Comparison of ENCODE assay signal across 9 cellular contexts in the genomic region with DNA sequence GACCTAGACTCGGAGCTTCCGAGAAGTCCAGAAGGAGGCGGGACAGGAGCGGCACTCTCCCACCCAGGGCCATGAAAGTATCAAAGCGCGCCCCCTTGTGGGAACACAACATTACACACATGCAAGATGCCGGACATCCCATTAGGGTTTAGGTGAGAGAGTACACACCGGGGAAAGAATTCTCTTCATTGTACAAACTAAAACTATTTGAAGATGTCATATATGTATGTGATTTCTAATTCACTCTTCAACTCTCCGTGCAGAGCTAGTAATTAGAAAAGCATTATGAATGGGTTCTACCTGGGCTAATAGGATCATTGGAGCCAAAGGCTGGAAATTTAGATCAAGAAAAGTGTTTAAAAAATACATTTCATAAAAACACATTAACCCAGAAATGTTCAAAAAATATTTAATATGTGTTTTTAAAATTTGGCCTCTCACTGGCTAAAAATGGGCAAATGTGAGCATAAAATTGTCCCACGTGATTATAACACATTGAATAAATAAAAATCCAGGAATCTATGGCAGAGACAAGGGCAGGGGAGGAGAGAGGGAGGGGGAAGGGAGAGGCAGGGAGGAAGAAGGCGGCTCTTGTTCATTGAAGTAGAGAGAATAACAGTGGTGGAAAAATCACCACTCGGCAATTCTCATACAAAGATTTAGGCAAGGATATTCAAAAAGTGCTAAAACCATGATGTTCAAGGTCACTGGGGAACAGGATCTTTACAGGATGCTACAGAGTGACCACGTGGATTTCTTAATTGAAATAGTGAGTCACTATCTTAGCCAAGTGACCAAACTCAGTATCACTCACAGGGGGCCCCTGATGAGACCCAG. TPM values are rescaled to one million over a fixed set of nuclear protein-coding genes. Genes with fewer than 3 reads are reported as not detected.
DNase-seq lines count a peak whose midpoint lies in the region; ATAC-seq, FAIRE-seq and TF ChIP-seq lines count a peak whose summit lies in the region.
"Had no signal": no experiment of that assay in that cellular context is flagged by ENCODE, and none has a peak within 500 bp of the region (broad histone marks: within the 10 kb centered on the region; RNA-seq: fewer than 3 reads in every experiment).

No MANE protein-coding gene starts in this region.

- no peaks in the 10 kb centered on the region for H3K9me1 ChIP-seq in endothelial cell of umbilical vein (replicated peaks; ENCODE audit: control insufficient read depth, extremely low read depth, insufficient read depth, low read length)

- CTCF ChIA-PET in endothelial cell of umbilical vein (lab: Charles Lee), result interaction anchor here (0.6 to 2.2 kb wide), 15 partner anchors 9 to 448 kb away, joined by 3 to 14 read pairs (median 5); no protein-coding TSS in a partner anchor

- H3K27ac ChIP-seq in Peyer's patch, result no peak overlapping the region
- H3K27ac ChIP-seq in endothelial cell of umbilical vein (ENCODE audit: insufficient read depth, low read depth, low read length), result no peak overlapping the region

- H3K9ac ChIP-seq in endothelial cell of umbilical vein (replicated peaks; ENCODE audit: extremely low read depth, insufficient read depth, low read length), result no peak overlapping the region

- BruUV-seq in endothelial cell of umbilical vein (replicated peaks; lab: Mats Ljungman, UMichigan), result no TSS peak

- H3K4me2 ChIP-seq in endothelial cell of umbilical vein (ENCODE audit: insufficient read depth, low read length), result no peak overlapping the region

- no peak overlapping the region for H2AFZ ChIP-seq in endothelial cell of umbilical vein (ENCODE audit: low read depth, low read length)

- peak in 4 of 6 experiments; percentile 17 to 34 (median 24) for TF ChIP-seq CTCF in Peyer's patch (IDR thresholded peaks at IDR 0.05)
- peak; percentile 67 to 77 for TF ChIP-seq CTCF in endothelial cell of umbilical vein (IDR thresholded peaks at IDR 0.05; ENCODE audit: extremely low read depth in 1 of 2, insufficient read depth in 1 of 2, low read depth in 1 of 2, low read length in 2 of 2)

- peak; percentile 90 for FAIRE-seq in endothelial cell of umbilical vein (lab: Jason Lieb, UNC)
- FAIRE-seq: endometrium had no signal

- peak; percentile 21 for DNase-seq in stimulated activated CD4-positive, alpha-beta T cell treated with anti-CD3 and anti-CD28 coated beads, Interleukin-15, amount 100 ng/mL, for 24 hours
- DNase-seq in stimulated activated CD4-positive, alpha-beta T cell treated with anti-CD3 and anti-CD28 coated beads, Interleukin-12 subunit alpha, Interleukin-12 subunit beta, amount 100 ng/mL, for 4 hours, result no peak
- DNase-seq in Peyer's patch, result peak in 2 of 3 donors; percentile 28 to 58
- DNase-seq in endothelial cell of umbilical vein (ENCODE audit: low read depth, low spot score), result peak; percentile 67
- peak; percentile 13 for DNase-seq in myocyte (ENCODE audit: low read depth)
- DNase-seq in NCI-H1092 (lab: John Stamatoyannopoulos, UW), result no peak

- H3K4me1 ChIP-seq in Peyer's patch (no peaks in the 10 kb centered on the region), endothelial cell of umbilical vein (ENCODE audit: control insufficient read depth, extremely low read depth, insufficient read depth, low read length) (peaks cover 2% of the 10 kb centered on the region)

- TF ChIP-seq POLR2A in Peyer's patch (IDR thresholded peaks at IDR 0.05) (no peak), endothelial cell of umbilical vein (IDR thresholded peaks at IDR 0.05; ENCODE audit: low read depth, low read length) (no peak)

- H3K9me3 ChIP-seq in Peyer's patch (no peaks in the 10 kb centered on the region), endothelial cell of umbilical vein (replicated peaks; ENCODE audit: control insufficient read depth, insufficient read depth, low read length) (no peaks in the 10 kb centered on the region)

- H3K36me3 ChIP-seq in Peyer's patch (peaks cover 0 to 69% (median 0%) of the 10 kb centered on the region in 3 donors), endothelial cell of umbilical vein (ENCODE audit: control insufficient read depth in 2 of 2, extremely low read depth in 1 of 2, insufficient read depth in 2 of 2, low read length in 2 of 2) (peaks cover 6 to 20% of the 10 kb centered on the region in 2 experiments)

- dilution Hi-C loops in endothelial cell of umbilical vein (cut with MboI; ENCODE audit: extremely low pct_ligation_motif_present, low sequenced_read_pairs), result no loop called here

- H3K79me2 ChIP-seq in endothelial cell of umbilical vein (ENCODE audit: control insufficient read depth, insufficient read depth, low read length), result no peaks in the 10 kb centered on the region

- POLR2A ChIA-PET in endothelial cell of umbilical vein (lab: Charles Lee), result no interaction called here

- ATAC-seq in GM21717 (IDR thresholded peaks at IDR 0.05; ENCODE audit: unreplicated experiment) (no peak), HG02852 (IDR thresholded peaks at IDR 0.05; ENCODE audit: unreplicated experiment) (no peak)

- intact Hi-C loops in endothelial cell of umbilical vein (cut with micrococcal nuclease), result loop anchor here (1.0 to 10.0 kb wide), 3 partner anchors 126 to 448 kb away; partner anchors contain the start of gene FBXW8

- no peak overlapping the region for H3K4me3 ChIP-seq in Peyer's patch
- no peak overlapping the region for H3K4me3 ChIP-seq in endothelial cell of umbilical vein (replicated peaks in 1 of 3; ENCODE audit: insufficient read depth in 1 of 3, low read depth in 1 of 3, low read length in 3 of 3)

- H3K27me3 ChIP-seq in Peyer's patch, result no peaks in the 10 kb centered on the region
- H3K27me3 ChIP-seq in endothelial cell of umbilical vein (ENCODE audit: control insufficient read depth in 2 of 2, insufficient read depth in 2 of 2, low read length in 2 of 2), result no peaks in the 10 kb centered on the region

- no peaks in the 10 kb centered on the region for H4K20me1 ChIP-seq in endothelial cell of umbilical vein (replicated peaks; ENCODE audit: control insufficient read depth, extremely low read depth, insufficient read depth, low read length)

TF ChIP-seq in endothelial cell of umbilical vein, 7 proteins besides CTCF, POLR2A, EP300 and RAD21:
- no peak for TF ChIP-seq GATA2 (IDR thresholded peaks at IDR 0.05; ENCODE audit: insufficient read depth, insufficient read length, low read depth, low read length)
- TF ChIP-seq JUN (IDR thresholded peaks at IDR 0.05; ENCODE audit: borderline replicate concordance, insufficient read depth, insufficient read length, low read depth), result no peak
- TF ChIP-seq, protein P1, sequence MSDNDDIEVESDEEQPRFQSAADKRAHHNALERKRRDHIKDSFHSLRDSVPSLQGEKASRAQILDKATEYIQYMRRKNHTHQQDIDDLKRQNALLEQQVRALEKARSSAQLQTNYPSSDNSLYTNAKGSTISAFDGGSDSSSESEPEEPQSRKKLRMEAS (IDR thresholded peaks at IDR 0.05; ENCODE audit: insufficient read depth, insufficient read length), result no peak
- TF ChIP-seq MYC (IDR thresholded peaks at IDR 0.05; ENCODE audit: low read depth, low read length), result no peak
- no peak for TF ChIP-seq FOS (IDR thresholded peaks at IDR 0.05; ENCODE audit: borderline replicate concordance, insufficient read depth, low read length)
- no peak for TF ChIP-seq POLR2AphosphoS5 (IDR thresholded peaks at IDR 0.05; ENCODE audit: insufficient read depth, low read depth, low read length)
- no peak for TF ChIP-seq EZH2 (IDR thresholded peaks at IDR 0.05; ENCODE audit: borderline replicate concordance, low read depth, low read length, severe bottlenecking)

RNA-seq across cellular contexts. Expression of gene FBXO21, which starts 38.9 kb away (rescaled TPM):
- total RNA-seq in Peyer's patch (100 to 1,000 TPM in 1 of 4 donors, 10 to 100 TPM in 3; 42.5 to 115 (median 68.8) TPM), endothelial cell of umbilical vein (41.6 and 41.7 TPM in 2 replicates), myocyte (38.4 and 67.4 TPM in 2 replicates)
- polyA plus RNA-seq in endothelial cell of umbilical vein, result 66.7 and 80.6 TPM in 2 replicates
- polyA plus RNA-seq in endothelial cell of umbilical vein (2011; cell fraction: cytosol; rRNA removed), result 20.1 and 27.5 TPM in 2 replicates
- polyA plus RNA-seq in endothelial cell of umbilical vein (2011; cell fraction: nucleus; rRNA removed), result 21.3 and 35.7 TPM in 2 replicates
- 26.1 and 26.6 TPM in 2 replicates for polyA plus RNA-seq in endothelial cell of umbilical vein (2012)
- 115 and 128 TPM in 2 replicates for polyA minus RNA-seq in endothelial cell of umbilical vein
- polyA minus RNA-seq in endothelial cell of umbilical vein (2011; cell fraction: cytosol; rRNA and poly(A)+ RNA removed), result 45.8 TPM
- 17.6 and 28.5 TPM in 2 replicates for polyA minus RNA-seq in endothelial cell of umbilical vein (2011; cell fraction: nucleus; rRNA and poly(A)+ RNA removed)
- 14.9 TPM for polyA plus RNA-seq in myocyte (2012)

RNA-seq across cellular contexts. Expression of gene TESC, which starts 52.2 kb away (rescaled TPM):
- total RNA-seq in Peyer's patch (10 to 100 TPM in 1 of 4 donors, 1 to 10 TPM in 3; 1.8 to 32.2 (median 3.2) TPM), endothelial cell of umbilical vein (0.40 TPM in 1 of 2 replicates, not detected in the other), myocyte (not detected in 2 replicates)
- 0.26 and 0.40 TPM in 2 replicates for polyA plus RNA-seq in endothelial cell of umbilical vein
- 0.06 and 0.12 TPM in 2 replicates for polyA plus RNA-seq in endothelial cell of umbilical vein (2011; cell fraction: cytosol; rRNA removed)
- not detected in 2 replicates for polyA plus RNA-seq in endothelial cell of umbilical vein (2011; cell fraction: nucleus; rRNA removed)
- 0.33 and 1.1 TPM in 2 replicates for polyA plus RNA-seq in endothelial cell of umbilical vein (2012)
- polyA minus RNA-seq in endothelial cell of umbilical vein, result 0.89 TPM in 1 of 2 replicates, not detected in the other
- 4.0 TPM for polyA minus RNA-seq in endothelial cell of umbilical vein (2011; cell fraction: cytosol; rRNA and poly(A)+ RNA removed)
- polyA minus RNA-seq in endothelial cell of umbilical vein (2011; cell fraction: nucleus; rRNA and poly(A)+ RNA removed), result not detected in 2 replicates
- not detected for polyA plus RNA-seq in myocyte (2012)

Comparison
In these comparisons a context has a peak if more than half of its experiments do, and no peak if none do; other contexts are left out.
1. DNase-seq: peak in stimulated activated CD4-positive, alpha-beta T cell treated with anti-CD3 and anti-CD28 coated beads, Interleukin-15, amount 100 ng/mL, for 24 hours (single experiment), Peyer's patch (2 of 3), endothelial cell of umbilical vein (single experiment) and myocyte (single experiment); none in stimulated activated CD4-positive, alpha-beta T cell treated with anti-CD3 and anti-CD28 coated beads, Interleukin-12 subunit alpha, Interleukin-12 subunit beta, amount 100 ng/mL, for 4 hours (single experiment) and NCI-H1092 (single experiment).